1 cellular context compared by ENCODE assay signal in genomic region chr2:29063056-29063455, GRCh38.
TF ChIP-seq lines count a peak whose summit lies in the region.

No MANE protein-coding gene starts in this region.

TF ChIP-seq in WTC11, 78 proteins besides CTCF, POLR2A, EP300 and RAD21 (continued from another document):
- TF ChIP-seq ATF6 (CRISPR knock-in tag; IDR thresholded peaks at IDR 0.05) (no peak), ERG (CRISPR knock-in tag; IDR thresholded peaks at IDR 0.05) (no peak), ZNF219 (CRISPR knock-in tag; IDR thresholded peaks at IDR 0.05; ENCODE audit: borderline replicate concordance) (no peak), E2F5 (CRISPR knock-in tag; IDR thresholded peaks at IDR 0.05) (no peak), NR2C2 (CRISPR knock-in tag; IDR thresholded peaks at IDR 0.05) (no peak), NFE2L1 (CRISPR knock-in tag; IDR thresholded peaks at IDR 0.05) (no peak), ELF4 (CRISPR knock-in tag; IDR thresholded peaks at IDR 0.05; ENCODE audit: low read depth) (no peak), ZNF425 (CRISPR knock-in tag; conservative IDR thresholded peaks at IDR 0.05) (no peak), KAT7 (CRISPR knock-in tag; IDR thresholded peaks at IDR 0.05; ENCODE audit: borderline replicate concordance) (no peak), NR3C1 (CRISPR knock-in tag; conservative IDR thresholded peaks at IDR 0.05; ENCODE audit: low read depth) (no peak)
TF ChIP-seq in WTC11: peak in this region for 0.
